Comparison of ENCODE assay signal across 25 cellular contexts in the genomic region with DNA sequence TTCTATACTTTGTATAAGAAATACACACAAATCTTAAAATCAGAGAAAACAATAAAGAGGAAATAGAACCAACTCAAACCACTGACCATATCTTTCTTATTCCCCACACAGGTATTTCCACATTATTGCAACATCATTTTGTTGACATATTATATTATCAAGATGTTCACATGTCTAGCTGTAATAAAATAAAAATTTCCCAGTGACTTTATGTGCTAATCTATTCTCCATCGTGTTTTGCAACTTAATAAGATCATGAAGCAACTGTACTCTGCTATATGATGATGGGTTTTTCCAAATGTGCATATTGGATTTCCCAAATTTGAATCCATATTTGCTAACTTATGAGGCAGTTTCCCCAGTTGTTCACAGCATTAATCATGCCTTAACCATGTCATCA.
"Had no signal": no experiment of that assay in that cellular context is flagged by ENCODE, and none has a peak within 500 bp of the region (broad histone marks: within the 10 kb centered on the region; RNA-seq: fewer than 3 reads in every experiment).

No MANE protein-coding gene starts in this region.

- H3K4me1 Mint-ChIP-seq: activated B cell treated with CpG ODN at 0.5 μM for 24 hours; activated CD4-positive, alpha-beta T cell treated with anti-CD3 and anti-CD28 coated beads for 36 hours; activated CD8-positive, alpha-beta memory T cell treated with anti-CD3 and anti-CD28 coated beads, Interleukin-2, amount 10 ng/mL, durations not matched to agents 7 days and 5 days; activated naive CD4-positive, alpha-beta T cell treated with anti-CD3 and anti-CD28 coated beads, Interleukin-2, amount 50 U/mL, for 24 hours; activated naive CD8-positive, alpha-beta T cell treated with anti-CD3 and anti-CD28 coated beads, Interleukin-2, amount 50 U/mL, for 24 hours; nephron had no signal

- DNase-seq: activated B cell treated with CpG ODN at 0.5 μM for 24 hours; activated CD4-positive, alpha-beta T cell treated with anti-CD3 and anti-CD28 coated beads for 36 hours; activated CD8-positive, alpha-beta memory T cell treated with anti-CD3 and anti-CD28 coated beads, Interleukin-2, amount 10 ng/mL, durations not matched to agents 7 days and 5 days; activated CD8-positive, alpha-beta T cell treated with anti-CD3 and anti-CD28 coated beads, Interleukin-2, amount 10 ng/mL, durations not matched to agents 7 days and 5 days; activated naive CD8-positive, alpha-beta T cell treated with anti-CD3 and anti-CD28 coated beads, Interleukin-2, amount 50 U/mL, for 24 hours; activated T-cell treated with anti-CD3 and anti-CD28 coated beads, Interleukin-2, amount 50 U/mL, for 48 hours; anterior cingulate cortex; dorsolateral prefrontal cortex; effector memory CD4-positive, alpha-beta T cell; kidney glomerular epithelial cell; mucosa of descending colon; posterior cingulate gyrus; stimulated activated naive CD8-positive, alpha-beta T cell treated with anti-CD3 and anti-CD28 coated beads, Interleukin-15, Interleukin-2, amounts not matched to agents 100 U/mL and 50 U/mL, for 24 hours; T-helper 1 cell; testis; transverse colon had no signal

- H3K27ac ChIP-seq: coronary artery, dorsolateral prefrontal cortex, skin epidermis, testis, transverse colon had no signal

- H3K27me3 Mint-ChIP-seq: activated CD4-positive, alpha-beta T cell treated with anti-CD3 and anti-CD28 coated beads for 36 hours; activated CD8-positive, alpha-beta memory T cell treated with anti-CD3 and anti-CD28 coated beads, Interleukin-2, amount 10 ng/mL, durations not matched to agents 7 days and 5 days; activated naive CD4-positive, alpha-beta T cell treated with anti-CD3 and anti-CD28 coated beads, Interleukin-2, amount 50 U/mL, for 24 hours; activated naive CD8-positive, alpha-beta T cell treated with anti-CD3 and anti-CD28 coated beads, Interleukin-2, amount 50 U/mL, for 24 hours had no signal

- H3K4me3 Mint-ChIP-seq: activated B cell treated with CpG ODN at 0.5 μM for 24 hours; activated CD4-positive, alpha-beta T cell treated with anti-CD3 and anti-CD28 coated beads for 36 hours; activated CD8-positive, alpha-beta memory T cell treated with anti-CD3 and anti-CD28 coated beads, Interleukin-2, amount 10 ng/mL, durations not matched to agents 7 days and 5 days; activated CD8-positive, alpha-beta T cell treated with anti-CD3 and anti-CD28 coated beads, Interleukin-2, amount 10 ng/mL, durations not matched to agents 7 days and 5 days; activated naive CD4-positive, alpha-beta T cell treated with anti-CD3 and anti-CD28 coated beads, Interleukin-2, amount 50 U/mL, for 24 hours; activated naive CD8-positive, alpha-beta T cell treated with anti-CD3 and anti-CD28 coated beads, Interleukin-2, amount 50 U/mL, for 24 hours; nephron; T-helper 2 cell treated with Interferon-gamma antibody and Interleukin-4, amounts not matched to agents 5 μg/mL and 100 μg/mL, for 36 hours had no signal

- H3K27ac Mint-ChIP-seq: activated B cell treated with CpG ODN at 0.5 μM for 24 hours; activated CD4-positive, alpha-beta T cell treated with anti-CD3 and anti-CD28 coated beads for 36 hours; activated CD8-positive, alpha-beta memory T cell treated with anti-CD3 and anti-CD28 coated beads, Interleukin-2, amount 10 ng/mL, durations not matched to agents 7 days and 5 days; activated CD8-positive, alpha-beta T cell treated with anti-CD3 and anti-CD28 coated beads, Interleukin-2, amount 10 ng/mL, durations not matched to agents 7 days and 5 days; activated naive CD4-positive, alpha-beta T cell treated with anti-CD3 and anti-CD28 coated beads, Interleukin-2, amount 50 U/mL, for 24 hours; activated naive CD8-positive, alpha-beta T cell treated with anti-CD3 and anti-CD28 coated beads, Interleukin-2, amount 50 U/mL, for 24 hours; activated T-helper 2 cell treated with anti-CD3 and anti-CD28 coated beads, Interferon-gamma antibody, Interleukin-2, Interleukin-4, amounts not matched to agents 10 μg/mL and 5 μg/mL and 100 μg/mL, durations not matched to agents 14 hours and 24 hours and 36 hours; nephron; T-helper 2 cell treated with Interferon-gamma antibody and Interleukin-4, amounts not matched to agents 5 μg/mL and 100 μg/mL, for 36 hours had no signal

- H3K36me3 Mint-ChIP-seq: activated CD8-positive, alpha-beta memory T cell treated with anti-CD3 and anti-CD28 coated beads, Interleukin-2, amount 10 ng/mL, durations not matched to agents 7 days and 5 days; activated naive CD4-positive, alpha-beta T cell treated with anti-CD3 and anti-CD28 coated beads, Interleukin-2, amount 50 U/mL, for 24 hours had no signal

- H3K9me3 ChIP-seq: mucosa of descending colon, testis, transverse colon had no signal

- H3K9me3 Mint-ChIP-seq: activated B cell treated with CpG ODN at 0.5 μM for 24 hours; activated naive CD4-positive, alpha-beta T cell treated with anti-CD3 and anti-CD28 coated beads, Interleukin-2, amount 50 U/mL, for 24 hours; activated naive CD8-positive, alpha-beta T cell treated with anti-CD3 and anti-CD28 coated beads, Interleukin-2, amount 50 U/mL, for 24 hours; activated T-helper 2 cell treated with anti-CD3 and anti-CD28 coated beads, Interferon-gamma antibody, Interleukin-2, Interleukin-4, amounts not matched to agents 10 μg/mL and 5 μg/mL and 100 μg/mL, durations not matched to agents 14 hours and 24 hours and 36 hours; nephron; T-helper 2 cell treated with Interferon-gamma antibody and Interleukin-4, amounts not matched to agents 5 μg/mL and 100 μg/mL, for 36 hours had no signal

- H3K36me3 ChIP-seq: transverse colon had no signal

- H3K4me1 ChIP-seq: testis, transverse colon had no signal

- H3K4me3 ChIP-seq: coronary artery, dorsolateral prefrontal cortex, lung, mucosa of descending colon, skin epidermis, testis, transverse colon had no signal

- ATAC-seq: activated CD4-positive, alpha-beta T cell treated with anti-CD3 and anti-CD28 coated beads for 36 hours; activated CD8-positive, alpha-beta memory T cell treated with anti-CD3 and anti-CD28 coated beads, Interleukin-2, amount 10 ng/mL, durations not matched to agents 7 days and 5 days; activated CD8-positive, alpha-beta T cell treated with anti-CD3 and anti-CD28 coated beads, Interleukin-2, amount 10 ng/mL, durations not matched to agents 7 days and 5 days; activated naive CD8-positive, alpha-beta T cell treated with anti-CD3 and anti-CD28 coated beads, Interleukin-2, amount 50 U/mL, for 24 hours; left lobe of liver; mucosa of descending colon; sciatic nerve; stimulated activated naive CD8-positive, alpha-beta T cell treated with anti-CD3 and anti-CD28 coated beads, Interleukin-15, Interleukin-2, amounts not matched to agents 100 U/mL and 50 U/mL, for 24 hours had no signal

- H3K27me3 ChIP-seq: dorsolateral prefrontal cortex, testis, transverse colon had no signal
